Comparison of ENCODE assay signal across 18 cellular contexts in the genomic region with DNA sequence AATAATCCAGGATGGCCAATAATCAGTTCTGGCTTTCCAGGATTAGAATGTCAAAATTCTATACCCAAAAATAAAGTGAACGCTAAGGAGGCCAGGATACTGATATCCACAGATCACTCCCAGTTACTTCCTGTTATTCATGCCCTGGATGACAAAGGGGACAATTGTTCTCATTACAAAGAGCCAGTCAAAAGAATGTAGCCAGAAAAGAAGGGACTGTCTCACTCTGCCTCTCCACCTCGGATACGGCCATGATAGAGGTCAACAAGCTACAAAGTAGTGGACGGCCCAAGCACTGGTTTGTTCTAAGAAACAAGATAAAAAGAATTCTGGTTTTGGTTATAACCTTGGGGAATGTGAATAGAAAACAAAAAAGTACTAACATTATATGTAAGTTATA.
DNase-seq lines count a peak whose midpoint lies in the region; ATAC-seq and TF ChIP-seq lines count a peak whose summit lies in the region.
"Had no signal": no experiment of that assay in that cellular context is flagged by ENCODE, and none has a peak within 500 bp of the region (broad histone marks: within the 10 kb centered on the region; RNA-seq: fewer than 3 reads in every experiment).

No MANE protein-coding gene starts in this region.

- H3K9me3 ChIP-seq in H9 (ENCODE audit: control insufficient read depth, low read depth, low read length) (no peaks in the 10 kb centered on the region), ascending aorta (peaks cover 0 to 2% of the 10 kb centered on the region in 2 donors)
- H3K9me3 ChIP-seq: pancreas had no signal

- H3K14ac ChIP-seq in H9 (ENCODE audit: insufficient read depth, low read length) = no peak overlapping the region

- no peak overlapping the region for H2BK20ac ChIP-seq in H9 (ENCODE audit: low read depth, low read length, poor library complexity, severe bottlenecking)

- peaks cover 0 to 6% of the 10 kb centered on the region in 2 experiments; a peak in 2 of 5 replicates for H3K9me3 Mint-ChIP-seq in H9
- H3K9me3 Mint-ChIP-seq: effector memory CD8-positive, alpha-beta T cell had no signal

- no peaks in the 10 kb centered on the region for H3K23me2 ChIP-seq in H9 (ENCODE audit: insufficient read length, low read depth, low read length, poor library complexity, severe bottlenecking)

- no peaks in the 10 kb centered on the region for H3K27me3 Mint-ChIP-seq in H9 (ENCODE audit: low read depth)
- H3K27me3 Mint-ChIP-seq: activated CD4-positive, alpha-beta T cell treated with anti-CD3 and anti-CD28 coated beads, Interleukin-2, amount 10 ng/mL, durations not matched to agents 24 days and 14 days; effector memory CD8-positive, alpha-beta T cell had no signal

- H3K36me3 ChIP-seq in ascending aorta = no peaks in the 10 kb centered on the region
- H3K36me3 ChIP-seq: pancreas, spleen had no signal

- peaks cover 12 to 15% of the 10 kb centered on the region in 2 experiments for H3K4me1 Mint-ChIP-seq in H9

- no peak overlapping the region for H3K4me3 ChIP-seq in ascending aorta
- H3K4me3 ChIP-seq: pancreas, spleen had no signal

- H3K27me3 ChIP-seq in H9 (ENCODE audit: insufficient read depth, low read length) (no peaks in the 10 kb centered on the region), layer of hippocampus (ENCODE audit: control insufficient read depth, insufficient read depth, low read length) (no peaks in the 10 kb centered on the region), ascending aorta (no peaks in the 10 kb centered on the region)
- H3K27me3 ChIP-seq: pancreas, spleen had no signal

- no peak overlapping the region for H2BK120ac ChIP-seq in H9 (ENCODE audit: low read depth, low read length, poor library complexity, severe bottlenecking)

- no peak overlapping the region for H2BK15ac ChIP-seq in H9 (ENCODE audit: low read depth, low read length)

- peak overlapping the region in 1 of 2 experiments; percentile 37; a peak in 2 of 5 replicates for H3K4me3 Mint-ChIP-seq in H9
- H3K4me3 Mint-ChIP-seq: activated CD4-positive, alpha-beta T cell treated with anti-CD3 and anti-CD28 coated beads, Interleukin-2, amount 10 ng/mL, durations not matched to agents 24 days and 14 days; effector memory CD8-positive, alpha-beta T cell had no signal

- peaks cover 0 to 4% (median under 1%) of the 10 kb centered on the region in 3 experiments; a peak in 2 of 7 replicates for H3K36me3 Mint-ChIP-seq in H9 (ENCODE audit: insufficient read depth in 1 of 3, low read depth in 3 of 3)

- no peak overlapping the region for H3K18ac ChIP-seq in H9 (ENCODE audit: insufficient read length, low read depth, low read length)

- H3K4me2 ChIP-seq in H9 (ENCODE audit: insufficient read depth, insufficient read length, low read length) = no peak overlapping the region

- no CpG with 5 or more reads among the region's 4 CpGs for WGBS in H9 (ENCODE audit: extremely low coverage, insufficient read length, low lambda C conversion rate)

- no peak overlapping the region for H3K9ac ChIP-seq in H9 (ENCODE audit: extremely low read depth, insufficient read length, low read length)

- H3K23ac ChIP-seq in H9 (ENCODE audit: insufficient read length, low read depth, low read length) = no peak overlapping the region

- no peaks in the 10 kb centered on the region for H3K79me1 ChIP-seq in H9 (ENCODE audit: insufficient read depth, low read depth, low read length, poor library complexity, severe bottlenecking)

- peaks cover 3% of the 10 kb centered on the region; the same call in 1 of the 2 replicates for H3K4me1 ChIP-seq in H9 (ENCODE audit: insufficient read depth, low read length)
- no peaks in the 10 kb centered on the region for H3K4me1 ChIP-seq in ascending aorta

- peak overlapping the region; percentile 52 for H3K27ac ChIP-seq in H9 (ENCODE audit: insufficient read length, low read depth, low read length)
- H3K27ac ChIP-seq in angular gyrus (ENCODE audit: low read depth, low read length) = peak overlapping the region; percentile 64
- peak overlapping the region; percentile 77 for H3K27ac ChIP-seq in layer of hippocampus (ENCODE audit: low read depth, low read length)
- H3K27ac ChIP-seq in ascending aorta = no peak overlapping the region
- H3K27ac ChIP-seq: HL-60 had no signal

- DNase-seq in H9 (no peak), pons (ENCODE audit: low spot score) (peak; percentile 94), COR-L47 (lab: John Stamatoyannopoulos, UW) (no peak), ascending aorta (ENCODE audit: low spot score in 2 of 2) (no peak)
- no peak for DNase-seq in activated CD4-positive, alpha-beta T cell treated with anti-CD3 and anti-CD28 coated beads for 1 hour
- DNase-seq: activated CD4-positive, alpha-beta T cell treated with anti-CD3 and anti-CD28 coated beads, Interleukin-2, amount 10 ng/mL, durations not matched to agents 24 days and 14 days; activated naive CD4-positive, alpha-beta T cell treated with anti-CD3 and anti-CD28 coated beads, Interleukin-2, amount 50 U/mL, for 16 hours; effector memory CD8-positive, alpha-beta T cell; NCI-H146; NCI-H226; pancreas; spleen; stimulated activated naive CD4-positive, alpha-beta T cell; T1000 had no signal

- no peak overlapping the region for H2BK12ac ChIP-seq in H9 (ENCODE audit: insufficient read length, low read depth, low read length)

- intact Hi-C loops in ascending aorta (cut with DNase I) = no loop called here

- no peak for TF ChIP-seq CTCF in H9 (conservative IDR thresholded peaks at IDR 0.05)
- TF ChIP-seq CTCF in ascending aorta (IDR thresholded peaks at IDR 0.05) = no peak

- no peak overlapping the region for H3K56ac ChIP-seq in H9 (ENCODE audit: insufficient read length, low read depth, low read length)

- no peak overlapping the region for H3K4ac ChIP-seq in H9 (ENCODE audit: low read depth, low read length)

- H2BK5ac ChIP-seq in H9 (ENCODE audit: insufficient read length, low read length) = no peak overlapping the region

- peak overlapping the region; percentile 56 to 88 (median 69); a peak in 4 of 7 replicates for H3K27ac Mint-ChIP-seq in H9
- H3K27ac Mint-ChIP-seq: activated CD4-positive, alpha-beta T cell treated with anti-CD3 and anti-CD28 coated beads, Interleukin-2, amount 10 ng/mL, durations not matched to agents 24 days and 14 days; effector memory CD8-positive, alpha-beta T cell had no signal

- no peaks in the 10 kb centered on the region for H4K20me1 ChIP-seq in H9 (ENCODE audit: control insufficient read depth, insufficient read depth, insufficient read length)

- H3T11ph ChIP-seq in H9 (ENCODE audit: low read length) = no peak overlapping the region

- no peak overlapping the region for H4K91ac ChIP-seq in H9 (ENCODE audit: insufficient read length, low read depth, low read length)

- H3K79me2 ChIP-seq in H9 (ENCODE audit: insufficient read depth, low read length) = no peaks in the 10 kb centered on the region

- H2AK5ac ChIP-seq in H9 (ENCODE audit: insufficient read length, low read length) = no peak overlapping the region

- H4K5ac ChIP-seq in H9 (ENCODE audit: insufficient read length, low read depth, low read length) = no peak overlapping the region

- H2AFZ ChIP-seq in H9 (ENCODE audit: low read length) = no peak overlapping the region

- ATAC-seq in HG02588 (IDR thresholded peaks at IDR 0.05; ENCODE audit: unreplicated experiment) = no peak
- ATAC-seq: effector memory CD8-positive, alpha-beta T cell had no signal

- H4K8ac ChIP-seq in H9 (replicated peaks; ENCODE audit: insufficient read length, low read depth, low read length) = no peak overlapping the region

Comparison
In these comparisons a context has a peak if more than half of its experiments do, and no peak if none do; other contexts are left out.
1. H3K27ac ChIP-seq: peak in H9 (single experiment), angular gyrus (single experiment) and layer of hippocampus (single experiment); none in ascending aorta (0 of 2).